In the genomic region with DNA sequence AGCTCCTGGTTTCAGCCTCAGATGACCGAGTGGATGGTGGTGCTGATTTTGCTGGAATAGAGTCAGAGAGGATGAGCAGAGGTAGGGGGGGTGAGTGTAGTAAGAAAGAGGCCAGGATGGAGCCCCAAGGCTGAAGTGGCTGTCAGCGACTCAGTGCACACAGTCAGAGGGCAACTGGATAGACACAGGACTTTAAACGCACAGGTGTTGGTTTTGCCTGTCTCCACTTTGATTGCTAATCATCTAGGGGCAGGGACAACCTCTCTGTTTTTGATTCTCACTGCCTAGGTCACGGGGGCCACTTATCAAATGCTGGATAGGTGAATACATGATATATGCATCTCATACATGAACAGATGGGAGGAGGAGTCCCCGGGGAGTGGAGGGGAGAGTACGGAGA, we compare ENCODE assay signal across 16 cellular contexts.
"Had no signal": no experiment of that assay in that cellular context is flagged by ENCODE, and none has a peak within 500 bp of the region (broad histone marks: within the 10 kb centered on the region; RNA-seq: fewer than 3 reads in every experiment).

No MANE protein-coding gene starts in this region.

- H3K9me3 Mint-ChIP-seq: activated naive CD4-positive, alpha-beta T cell treated with anti-CD3 and anti-CD28 coated beads for 36 hours; activated naive CD8-positive, alpha-beta T cell treated with anti-CD3 and anti-CD28 coated beads, Interleukin-2, amount 50 U/mL, for 24 hours; activated T-helper 2 cell treated with anti-CD3 and anti-CD28 coated beads, Interferon-gamma antibody, Interleukin-2, Interleukin-4, amounts not matched to agents 10 μg/mL and 5 μg/mL and 100 μg/mL, durations not matched to agents 14 hours and 24 hours and 36 hours; natural killer cell had no signal

- H3K4me1 Mint-ChIP-seq: memory B cell, natural killer cell had no signal

- H3K27me3 ChIP-seq: ascending aorta, spleen, stomach had no signal

- ATAC-seq: activated CD4-positive, CD25-positive, alpha-beta regulatory T cell treated with anti-CD3 and anti-CD28 coated beads, Interleukin-2, amount 50 U/mL, for 24 hours; activated naive CD8-positive, alpha-beta T cell treated with anti-CD3 and anti-CD28 coated beads, Interleukin-2, amount 50 U/mL, for 24 hours; natural killer cell; sciatic nerve had no signal

- H3K27ac Mint-ChIP-seq: activated naive CD4-positive, alpha-beta T cell treated with anti-CD3 and anti-CD28 coated beads for 36 hours; activated naive CD8-positive, alpha-beta T cell treated with anti-CD3 and anti-CD28 coated beads, Interleukin-2, amount 50 U/mL, for 24 hours; activated T-helper 2 cell treated with anti-CD3 and anti-CD28 coated beads, Interferon-gamma antibody, Interleukin-2, Interleukin-4, amounts not matched to agents 10 μg/mL and 5 μg/mL and 100 μg/mL, durations not matched to agents 14 hours and 24 hours and 36 hours; memory B cell; natural killer cell had no signal

- DNase-seq: activated naive CD4-positive, alpha-beta T cell treated with anti-CD3 and anti-CD28 coated beads for 36 hours; activated naive CD8-positive, alpha-beta T cell treated with anti-CD3 and anti-CD28 coated beads, Interleukin-2, amount 50 U/mL, for 24 hours; erythroblast; hypothalamus; kidney; left ventricle myocardium inferior; natural killer cell; spleen; stomach had no signal

- H3K36me3 Mint-ChIP-seq: memory B cell, natural killer cell had no signal

- H3K27me3 Mint-ChIP-seq: activated naive CD8-positive, alpha-beta T cell treated with anti-CD3 and anti-CD28 coated beads, Interleukin-2, amount 50 U/mL, for 24 hours had no signal

- H3K9me3 ChIP-seq: ascending aorta, left ventricle myocardium inferior, prostate gland, spleen, stomach, thoracic aorta had no signal

- H3K36me3 ChIP-seq: ascending aorta, left ventricle myocardium inferior, prostate gland, spleen, stomach, thoracic aorta had no signal

- H3K4me1 ChIP-seq: ascending aorta, prostate gland, spleen, stomach had no signal

- H3K4me3 Mint-ChIP-seq: activated naive CD4-positive, alpha-beta T cell treated with anti-CD3 and anti-CD28 coated beads for 36 hours; activated naive CD8-positive, alpha-beta T cell treated with anti-CD3 and anti-CD28 coated beads, Interleukin-2, amount 50 U/mL, for 24 hours; memory B cell; natural killer cell had no signal

- H3K27ac ChIP-seq: ascending aorta, left ventricle myocardium inferior, prostate gland, spleen, stomach, thoracic aorta had no signal

- H3K4me3 ChIP-seq: ascending aorta, left ventricle myocardium inferior, prostate gland, spleen, stomach, thoracic aorta had no signal
